Comparison of ENCODE assay signal across 13 cellular contexts in genomic region chr17:5837055-5837491, GRCh38.
DNase-seq lines count a peak whose midpoint lies in the region; ATAC-seq lines count a peak whose summit lies in the region.
"Had no signal": no experiment of that assay in that cellular context is flagged by ENCODE, and none has a peak within 500 bp of the region (broad histone marks: within the 10 kb centered on the region; RNA-seq: fewer than 3 reads in every experiment).

No MANE protein-coding gene starts in this region.

- peaks cover 4% of the 10 kb centered on the region for H3K27me3 Mint-ChIP-seq in activated T-helper 1 cell treated with anti-CD3 and anti-CD28 coated beads, Interleukin-12 subunit alpha, Interleukin-12 subunit beta, Interleukin-2, Interleukin-4 antibody, amounts not matched to agents 30 ng/mL and 10 ng/mL and 1 ng/mL, durations not matched to agents 14 hours and 24 hours and 36 hours (ENCODE audit: insufficient read depth)
- H3K27me3 Mint-ChIP-seq: progenitor cell of endocrine pancreas had no signal

- intact Hi-C loops in activated T-helper 1 cell treated with anti-CD3 and anti-CD28 coated beads, Interleukin-12 subunit alpha, Interleukin-12 subunit beta, Interleukin-2, Interleukin-4 antibody, amounts not matched to agents 30 ng/mL and 10 ng/mL and 1 ng/mL, durations not matched to agents 14 hours and 24 hours and 36 hours (cut with micrococcal nuclease), result no loop called here

- no peaks in the 10 kb centered on the region for H3K9me3 Mint-ChIP-seq in activated T-helper 1 cell treated with anti-CD3 and anti-CD28 coated beads, Interleukin-12 subunit alpha, Interleukin-12 subunit beta, Interleukin-2, Interleukin-4 antibody, amounts not matched to agents 30 ng/mL and 10 ng/mL and 1 ng/mL, durations not matched to agents 14 hours and 24 hours and 36 hours
- H3K9me3 Mint-ChIP-seq: memory B cell had no signal

- H3K4ac ChIP-seq in neuronal stem cell (ENCODE audit: low read length), result no peak overlapping the region

- H4K8ac ChIP-seq in neuronal stem cell (ENCODE audit: low read depth, low read length), result no peak overlapping the region

- H4K91ac ChIP-seq in neuronal stem cell (ENCODE audit: low read depth, low read length, poor library complexity), result no peak overlapping the region

- H2BK120ac ChIP-seq in neuronal stem cell (ENCODE audit: low read depth, low read length), result no peak overlapping the region

- H2BK12ac ChIP-seq in neuronal stem cell (ENCODE audit: low read length), result no peak overlapping the region

- no peak overlapping the region for H3K27ac Mint-ChIP-seq in activated T-helper 1 cell treated with anti-CD3 and anti-CD28 coated beads, Interleukin-12 subunit alpha, Interleukin-12 subunit beta, Interleukin-2, Interleukin-4 antibody, amounts not matched to agents 30 ng/mL and 10 ng/mL and 1 ng/mL, durations not matched to agents 14 hours and 24 hours and 36 hours
- H3K27ac Mint-ChIP-seq: memory B cell, progenitor cell of endocrine pancreas had no signal

- no peak overlapping the region for H2BK15ac ChIP-seq in neuronal stem cell (ENCODE audit: low read length)

- H3K9me3 ChIP-seq in neuronal stem cell (replicated peaks in 1 of 2; ENCODE audit: control insufficient read depth in 2 of 2, insufficient read depth in 1 of 2, low read depth in 1 of 2, low read length in 2 of 2), result no peaks in the 10 kb centered on the region

- no peak for ATAC-seq in HG03159 (IDR thresholded peaks at IDR 0.05; ENCODE audit: unreplicated experiment)

- H2AFZ ChIP-seq in neuronal stem cell (ENCODE audit: low read length), result no peak overlapping the region

- H2BK5ac ChIP-seq in neuronal stem cell (ENCODE audit: low read length), result no peak overlapping the region

- WGBS in neuronal stem cell (ENCODE audit: extremely low coverage in 2 of 2, insufficient read length in 2 of 2, insufficient replicate concordance in 1 of 2), 2 donors, result no CpG with 5 or more reads among the region's 4 CpGs

- H3K27ac ChIP-seq in neuronal stem cell (replicated peaks; ENCODE audit: low read length), result no peak overlapping the region

- no peak overlapping the region for H3K4me2 ChIP-seq in neuronal stem cell (ENCODE audit: insufficient read depth, low read length, poor library complexity, severe bottlenecking)

- no peaks in the 10 kb centered on the region for H3K79me1 ChIP-seq in neuronal stem cell (ENCODE audit: low read depth, low read length)

- H3K4me3 Mint-ChIP-seq in activated T-helper 1 cell treated with anti-CD3 and anti-CD28 coated beads, Interleukin-12 subunit alpha, Interleukin-12 subunit beta, Interleukin-2, Interleukin-4 antibody, amounts not matched to agents 30 ng/mL and 10 ng/mL and 1 ng/mL, durations not matched to agents 14 hours and 24 hours and 36 hours, result no peak overlapping the region
- H3K4me3 Mint-ChIP-seq: memory B cell had no signal

- DNase-seq in HCEC 1CT (peak; percentile 56), SW480 (ENCODE audit: low spot score) (peak; percentile 61), fibroblast of the conjunctiva (ENCODE audit: low read depth) (peak; percentile 29), pulmonary artery endothelial cell (ENCODE audit: low read depth, low spot score) (peak; percentile 30), NCI-H2081 (lab: John Stamatoyannopoulos, UW) (no peak), neuronal stem cell (ENCODE audit: low spot score) (no peak)
- no peak for DNase-seq in activated T-helper 1 cell treated with anti-CD3 and anti-CD28 coated beads, Interleukin-12 subunit alpha, Interleukin-12 subunit beta, Interleukin-2, Interleukin-4 antibody, amounts not matched to agents 30 ng/mL and 10 ng/mL and 1 ng/mL, durations not matched to agents 14 hours and 24 hours and 36 hours (ENCODE audit: low spot score)
- DNase-seq: activated CD4-positive, alpha-beta T cell treated with anti-CD3 and anti-CD28 coated beads for 48 hours; activated gamma-delta T cell treated with Interleukin-2 at 50 U/mL for 16 hours; NCI-H526 treated with DMSO at 0.1 percent for 48 hours had no signal

- H3K4me1 Mint-ChIP-seq in activated T-helper 1 cell treated with anti-CD3 and anti-CD28 coated beads, Interleukin-12 subunit alpha, Interleukin-12 subunit beta, Interleukin-2, Interleukin-4 antibody, amounts not matched to agents 30 ng/mL and 10 ng/mL and 1 ng/mL, durations not matched to agents 14 hours and 24 hours and 36 hours (ENCODE audit: low read depth), result no peaks in the 10 kb centered on the region

- no peak overlapping the region for H3K23ac ChIP-seq in neuronal stem cell (ENCODE audit: low read depth, low read length, poor library complexity)

- no peaks in the 10 kb centered on the region for H3K27me3 ChIP-seq in neuronal stem cell (ENCODE audit: control insufficient read depth in 3 of 3, insufficient read depth in 3 of 3, low read depth in 1 of 3, low read length in 3 of 3)

- peaks cover 4 to 10% of the 10 kb centered on the region in 2 donors for H3K4me1 ChIP-seq in neuronal stem cell (ENCODE audit: control insufficient read depth in 2 of 2, insufficient read depth in 1 of 2, low read depth in 1 of 2, low read length in 2 of 2)

- no peaks in the 10 kb centered on the region for H3K36me3 Mint-ChIP-seq in activated T-helper 1 cell treated with anti-CD3 and anti-CD28 coated beads, Interleukin-12 subunit alpha, Interleukin-12 subunit beta, Interleukin-2, Interleukin-4 antibody, amounts not matched to agents 30 ng/mL and 10 ng/mL and 1 ng/mL, durations not matched to agents 14 hours and 24 hours and 36 hours (ENCODE audit: low read depth)
- H3K36me3 Mint-ChIP-seq: memory B cell had no signal

- H3K9ac ChIP-seq in neuronal stem cell (ENCODE audit: low read depth, low read length, poor library complexity), result no peak overlapping the region

- H3K14ac ChIP-seq in neuronal stem cell (ENCODE audit: low read length), result no peak overlapping the region

- no peak overlapping the region for H2AK5ac ChIP-seq in neuronal stem cell (ENCODE audit: low read depth, low read length)

- no peak overlapping the region for H3K4me3 ChIP-seq in neuronal stem cell (ENCODE audit: low read length in 2 of 2)

- no peak overlapping the region for H3K18ac ChIP-seq in neuronal stem cell (ENCODE audit: low read length)

- no peaks in the 10 kb centered on the region for H3K36me3 ChIP-seq in neuronal stem cell (replicated peaks in 1 of 2; ENCODE audit: control insufficient read depth in 2 of 2, insufficient read depth in 2 of 2, low read length in 2 of 2)

Comparison
In these comparisons a context has a peak if more than half of its experiments do, and no peak if none do; other contexts are left out.
1. DNase-seq: peak in HCEC 1CT (single experiment), SW480 (single experiment), fibroblast of the conjunctiva (single experiment) and pulmonary artery endothelial cell (single experiment); none in NCI-H2081 (0 of 2), neuronal stem cell (single experiment) and activated T-helper 1 cell treated with anti-CD3 and anti-CD28 coated beads, Interleukin-12 subunit alpha, Interleukin-12 subunit beta, Interleukin-2, Interleukin-4 antibody, amounts not matched to agents 30 ng/mL and 10 ng/mL and 1 ng/mL, durations not matched to agents 14 hours and 24 hours and 36 hours (single experiment).